In the genomic region with DNA sequence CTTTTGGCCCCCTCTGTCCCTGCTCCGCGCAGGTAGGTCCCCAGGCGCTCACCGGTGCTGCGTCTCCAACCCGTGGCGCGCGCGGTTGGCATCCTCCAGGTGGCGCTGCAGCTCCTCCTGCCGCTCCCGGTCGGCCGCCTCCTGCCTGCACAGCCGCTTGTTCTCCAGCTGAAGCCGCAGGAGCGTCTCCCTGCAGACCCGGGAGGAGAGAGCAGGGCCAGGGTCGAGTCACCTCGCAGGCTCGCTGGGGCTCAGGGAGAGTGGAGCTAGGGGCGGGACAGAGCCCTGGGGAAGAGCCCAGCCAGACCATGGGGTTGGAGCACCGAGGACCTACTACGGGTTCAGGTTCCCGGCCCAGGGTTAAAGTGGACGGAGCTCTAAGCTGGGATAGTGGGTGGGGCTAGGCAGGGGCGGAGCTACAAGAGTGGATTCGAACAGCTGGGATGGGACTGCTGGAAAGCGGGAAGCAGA, we compare ENCODE assay signal across 8 cellular contexts. TPM values are rescaled to one million over a fixed set of nuclear protein-coding genes. Genes with fewer than 3 reads are reported as not detected.
A peak's percentile ranks its signal among the peaks of the same experiment; 100 is the strongest.
DNase-seq lines count a peak whose midpoint lies in the region; ATAC-seq, FAIRE-seq and TF ChIP-seq lines count a peak whose summit lies in the region.

No MANE protein-coding gene starts in this region.

- TF ChIP-seq POLR2A in GM12891 (IDR thresholded peaks at IDR 0.05; ENCODE audit: low read depth, low read length): no peak

- no peaks in the 10 kb centered on the region for H3K9me3 Mint-ChIP-seq in activated T-helper 1 cell treated with anti-CD3 and anti-CD28 coated beads, Interleukin-12 subunit alpha, Interleukin-12 subunit beta, Interleukin-2, Interleukin-4 antibody, amounts not matched to agents 30 ng/mL and 10 ng/mL and 1 ng/mL, durations not matched to agents 14 hours and 24 hours and 36 hours

- H3K4me1 Mint-ChIP-seq in activated T-helper 1 cell treated with anti-CD3 and anti-CD28 coated beads, Interleukin-12 subunit alpha, Interleukin-12 subunit beta, Interleukin-2, Interleukin-4 antibody, amounts not matched to agents 30 ng/mL and 10 ng/mL and 1 ng/mL, durations not matched to agents 14 hours and 24 hours and 36 hours (ENCODE audit: low read depth): no peaks in the 10 kb centered on the region

- intact Hi-C loops in activated T-helper 1 cell treated with anti-CD3 and anti-CD28 coated beads, Interleukin-12 subunit alpha, Interleukin-12 subunit beta, Interleukin-2, Interleukin-4 antibody, amounts not matched to agents 30 ng/mL and 10 ng/mL and 1 ng/mL, durations not matched to agents 14 hours and 24 hours and 36 hours (cut with micrococcal nuclease): loop anchor here (1.0 kb wide), 3 partner anchors 9 to 81 kb away; a partner anchor contains a TSS
- intact Hi-C loops in Right ventricle myocardium superior (cut with DNase I): loop anchor here (5.0 kb wide), 2 partner anchors 36 to 81 kb away; a partner anchor contains a TSS
- intact Hi-C loops in posterior vena cava (cut with DNase I): loop anchor here in 1 of 2 donors (5.0 kb wide), 2 partner anchors 36 to 81 kb away; a partner anchor contains a TSS

- FAIRE-seq in GM12891 (lab: Jason Lieb, UNC): peak; percentile 91

- ATAC-seq in Right ventricle myocardium superior (ENCODE audit: poor library complexity): peak; percentile 88

- no peak overlapping the region for H3K27ac Mint-ChIP-seq in activated T-helper 1 cell treated with anti-CD3 and anti-CD28 coated beads, Interleukin-12 subunit alpha, Interleukin-12 subunit beta, Interleukin-2, Interleukin-4 antibody, amounts not matched to agents 30 ng/mL and 10 ng/mL and 1 ng/mL, durations not matched to agents 14 hours and 24 hours and 36 hours

- H3K36me3 Mint-ChIP-seq in activated T-helper 1 cell treated with anti-CD3 and anti-CD28 coated beads, Interleukin-12 subunit alpha, Interleukin-12 subunit beta, Interleukin-2, Interleukin-4 antibody, amounts not matched to agents 30 ng/mL and 10 ng/mL and 1 ng/mL, durations not matched to agents 14 hours and 24 hours and 36 hours (ENCODE audit: low read depth): peaks cover 2% of the 10 kb centered on the region

- H3K4me3 Mint-ChIP-seq in activated T-helper 1 cell treated with anti-CD3 and anti-CD28 coated beads, Interleukin-12 subunit alpha, Interleukin-12 subunit beta, Interleukin-2, Interleukin-4 antibody, amounts not matched to agents 30 ng/mL and 10 ng/mL and 1 ng/mL, durations not matched to agents 14 hours and 24 hours and 36 hours: peak overlapping the region; percentile 51

- H3K27me3 Mint-ChIP-seq in activated T-helper 1 cell treated with anti-CD3 and anti-CD28 coated beads, Interleukin-12 subunit alpha, Interleukin-12 subunit beta, Interleukin-2, Interleukin-4 antibody, amounts not matched to agents 30 ng/mL and 10 ng/mL and 1 ng/mL, durations not matched to agents 14 hours and 24 hours and 36 hours (ENCODE audit: insufficient read depth): no peaks in the 10 kb centered on the region

- DNase-seq in A172 (ENCODE audit: low spot score) (peak; percentile 77), GM12891 (ENCODE audit: insufficient read length, low spot score) (peak; percentile 90), NCI-H526 treated with DMSO at 0.1 percent for 48 hours (lab: John Stamatoyannopoulos, UW) (peak; percentile 10), Right ventricle myocardium superior (peak; percentile 93), posterior vena cava (ENCODE audit: low spot score) (peak; percentile 96), NCI-H524 treated with DMSO at 0.1 percent for 48 hours (lab: John Stamatoyannopoulos, UW) (no peak), NCI-H1436 (lab: John Stamatoyannopoulos, UW) (no peak)
- DNase-seq in activated T-helper 1 cell treated with anti-CD3 and anti-CD28 coated beads, Interleukin-12 subunit alpha, Interleukin-12 subunit beta, Interleukin-2, Interleukin-4 antibody, amounts not matched to agents 30 ng/mL and 10 ng/mL and 1 ng/mL, durations not matched to agents 14 hours and 24 hours and 36 hours (ENCODE audit: low spot score): peak; percentile 78

TF ChIP-seq in GM12891, 5 proteins besides CTCF, POLR2A, EP300 and RAD21:
- TF ChIP-seq PAX5 (IDR thresholded peaks at IDR 0.05; ENCODE audit: insufficient read depth, low read length, severe bottlenecking): no peak
- TF ChIP-seq SPI1 (IDR thresholded peaks at IDR 0.05; ENCODE audit: low read depth, low read length): no peak
- no peak for TF ChIP-seq POU2F2 (IDR thresholded peaks at IDR 0.05; ENCODE audit: low read depth, low read length)
- no peak for TF ChIP-seq TAF1 (IDR thresholded peaks at IDR 0.05; ENCODE audit: low read depth, low read length)
- no peak for TF ChIP-seq POLR2AphosphoS5 (IDR thresholded peaks at IDR 0.05; ENCODE audit: low read depth, low read length)
TF ChIP-seq in GM12891: peak in this region for 0.

RNA-seq across cellular contexts. Expression of a gene that starts 9.3 kb away (rescaled TPM):
- total RNA-seq in A172 (2014; rRNA removed; shearing (Covaris generic)): 10.2 and 20.5 TPM in 2 replicates
- 8.8 TPM for polyA plus RNA-seq in GM12891 (2012; ENCODE audit: low read depth, missing spikeins)
- total RNA-seq in activated T-helper 1 cell treated with anti-CD3 and anti-CD28 coated beads, Interleukin-12 subunit alpha, Interleukin-12 subunit beta, Interleukin-2, Interleukin-4 antibody, amounts not matched to agents 30 ng/mL and 10 ng/mL and 1 ng/mL, durations not matched to agents 14 hours and 24 hours and 36 hours: 13.3 and 15.7 TPM in 2 replicates
- total RNA-seq in Right ventricle myocardium superior: 43.6 TPM
- 10 to 100 TPM; 20.2 to 21.7 TPM for total RNA-seq in posterior vena cava

RNA-seq across cellular contexts. Expression of a gene that starts 14.5 kb away (rescaled TPM):
- total RNA-seq in A172 (2014; rRNA removed; shearing (Covaris generic)): not detected in 2 replicates
- polyA plus RNA-seq in GM12891 (2012; ENCODE audit: low read depth, missing spikeins): 0.30 TPM
- total RNA-seq in activated T-helper 1 cell treated with anti-CD3 and anti-CD28 coated beads, Interleukin-12 subunit alpha, Interleukin-12 subunit beta, Interleukin-2, Interleukin-4 antibody, amounts not matched to agents 30 ng/mL and 10 ng/mL and 1 ng/mL, durations not matched to agents 14 hours and 24 hours and 36 hours: 0.12 TPM in 1 of 2 replicates, not detected in the other
- total RNA-seq in Right ventricle myocardium superior (not detected), posterior vena cava (not detected)

RNA-seq across cellular contexts. Expression of a gene that starts 25.2 kb away (rescaled TPM):
- 79.1 and 85.7 TPM in 2 replicates for total RNA-seq in A172 (2014; rRNA removed; shearing (Covaris generic))
- polyA plus RNA-seq in GM12891 (2012; ENCODE audit: low read depth, missing spikeins): 85.5 TPM
- 311 and 312 TPM in 2 replicates for total RNA-seq in activated T-helper 1 cell treated with anti-CD3 and anti-CD28 coated beads, Interleukin-12 subunit alpha, Interleukin-12 subunit beta, Interleukin-2, Interleukin-4 antibody, amounts not matched to agents 30 ng/mL and 10 ng/mL and 1 ng/mL, durations not matched to agents 14 hours and 24 hours and 36 hours
- total RNA-seq in Right ventricle myocardium superior (23.9 TPM), posterior vena cava (100 to 1,000 TPM; 193 to 418 TPM)

RNA-seq across cellular contexts. Expression of a gene that starts 28.8 kb away (rescaled TPM):
- total RNA-seq in A172 (2014; rRNA removed; shearing (Covaris generic)): 198 and 212 TPM in 2 replicates
- polyA plus RNA-seq in GM12891 (2012; ENCODE audit: low read depth, missing spikeins): 82.3 TPM
- 68.0 and 70.9 TPM in 2 replicates for total RNA-seq in activated T-helper 1 cell treated with anti-CD3 and anti-CD28 coated beads, Interleukin-12 subunit alpha, Interleukin-12 subunit beta, Interleukin-2, Interleukin-4 antibody, amounts not matched to agents 30 ng/mL and 10 ng/mL and 1 ng/mL, durations not matched to agents 14 hours and 24 hours and 36 hours
- total RNA-seq in Right ventricle myocardium superior (60.7 TPM), posterior vena cava (10 to 100 TPM; 41.2 to 42.6 TPM)

RNA-seq across cellular contexts. Expression of a gene that starts 31.6 kb away (rescaled TPM):
- total RNA-seq in A172 (2014; rRNA removed; shearing (Covaris generic)): 344 and 364 TPM in 2 replicates
- polyA plus RNA-seq in GM12891 (2012; ENCODE audit: low read depth, missing spikeins): 264 TPM
- total RNA-seq in activated T-helper 1 cell treated with anti-CD3 and anti-CD28 coated beads, Interleukin-12 subunit alpha, Interleukin-12 subunit beta, Interleukin-2, Interleukin-4 antibody, amounts not matched to agents 30 ng/mL and 10 ng/mL and 1 ng/mL, durations not matched to agents 14 hours and 24 hours and 36 hours: 231 and 239 TPM in 2 replicates
- 117 TPM for total RNA-seq in Right ventricle myocardium superior
- 100 to 1,000 TPM; 109 to 121 TPM for total RNA-seq in posterior vena cava

Comparison
In these comparisons a context has a peak if more than half of its experiments do, and no peak if none do; other contexts are left out.
1. DNase-seq: peak in A172 (single experiment), GM12891 (single experiment), NCI-H526 treated with DMSO at 0.1 percent for 48 hours (single experiment), activated T-helper 1 cell treated with anti-CD3 and anti-CD28 coated beads, Interleukin-12 subunit alpha, Interleukin-12 subunit beta, Interleukin-2, Interleukin-4 antibody, amounts not matched to agents 30 ng/mL and 10 ng/mL and 1 ng/mL, durations not matched to agents 14 hours and 24 hours and 36 hours (single experiment), Right ventricle myocardium superior (single experiment) and posterior vena cava (single experiment); none in NCI-H524 treated with DMSO at 0.1 percent for 48 hours (single experiment) and NCI-H1436 (single experiment).